Comparison of ENCODE assay signal across 18 cellular contexts in the genomic region with DNA sequence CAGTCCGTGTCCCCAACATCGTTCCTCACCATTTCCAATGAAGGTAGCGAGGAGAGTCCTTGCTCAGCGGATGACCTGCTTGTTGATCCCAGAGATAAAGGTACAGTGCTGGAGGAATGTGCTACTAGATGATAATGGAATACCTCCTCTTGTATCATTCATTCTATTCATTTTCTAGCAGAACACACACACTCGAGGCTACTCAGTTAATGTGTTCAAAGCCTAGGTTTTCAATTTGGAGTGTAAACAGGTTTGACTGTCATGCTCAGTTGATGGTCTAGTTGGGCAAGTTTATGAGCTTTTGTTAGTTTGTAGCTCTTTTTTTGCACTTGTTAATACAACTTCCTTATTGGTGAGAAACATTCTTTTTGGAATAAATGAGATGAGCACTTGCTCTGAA.
DNase-seq lines count a peak whose midpoint lies in the region; ATAC-seq, FAIRE-seq and TF ChIP-seq lines count a peak whose summit lies in the region.
"Had no signal": no experiment of that assay in that cellular context is flagged by ENCODE, and none has a peak within 500 bp of the region (broad histone marks: within the 10 kb centered on the region; RNA-seq: fewer than 3 reads in every experiment).

No MANE protein-coding gene starts in this region.

- H3K36me3 Mint-ChIP-seq in activated naive CD8-positive, alpha-beta T cell: peaks cover 31% of the 10 kb centered on the region
- peaks cover 19% of the 10 kb centered on the region for H3K36me3 Mint-ChIP-seq in activated naive CD8-positive, alpha-beta T cell treated with anti-CD3 and anti-CD28 coated beads, Interleukin-2, amount 50 U/mL, for 24 hours (ENCODE audit: low read depth)
- peaks cover 3 to 66% (median 40%) of the 10 kb centered on the region in 5 donors for H3K36me3 Mint-ChIP-seq in naive thymus-derived CD4-positive, alpha-beta T cell

- no peak for TF ChIP-seq POLR2A in lower leg skin (IDR thresholded peaks at IDR 0.05)

- peaks cover 0 to 16% of the 10 kb centered on the region in 2 donors for H3K4me1 ChIP-seq in naive thymus-derived CD4-positive, alpha-beta T cell (ENCODE audit: control insufficient read depth in 2 of 2, insufficient read depth in 2 of 2, low read length in 2 of 2)
- H3K4me1 ChIP-seq: HAP-1, SJSA1 had no signal

- WGBS in lower leg skin, 2 donors: 85 to 89% methylated on average over 5 of the region's 5 CpGs

- H3K27ac ChIP-seq in naive thymus-derived CD4-positive, alpha-beta T cell (ENCODE audit: low read depth, low read length): no peak overlapping the region
- no peak overlapping the region for H3K27ac ChIP-seq in brain microvascular endothelial cell
- H3K27ac ChIP-seq: BLaER1 treated with 17β-estradiol and CSF1 and Interleukin-3, amounts not matched to agents 10 nM and 100 nM; SJSA1 had no signal

- CTCF ChIA-PET in naive thymus-derived CD4-positive, alpha-beta T cell (lab: Charles Lee): interaction anchor here (0.6 kb wide), 1 partner anchor 159 kb away, joined by 3 read pairs; no protein-coding TSS in a partner anchor

- H3K36me3 ChIP-seq in bronchial epithelial cell (ENCODE audit: control insufficient read depth, insufficient read depth, low read length): no peaks in the 10 kb centered on the region
- H3K36me3 ChIP-seq in naive thymus-derived CD4-positive, alpha-beta T cell (ENCODE audit: control insufficient read depth in 2 of 3, insufficient read depth in 3 of 3, low read length in 3 of 3): peaks cover 0 to 49% (median 10%) of the 10 kb centered on the region in 3 experiments
- no peaks in the 10 kb centered on the region for H3K36me3 ChIP-seq in brain microvascular endothelial cell (replicated peaks)
- H3K36me3 ChIP-seq: MG63, SJSA1 had no signal

- H3K9me3 ChIP-seq in naive thymus-derived CD4-positive, alpha-beta T cell (ENCODE audit: control insufficient read depth in 2 of 3, low read length in 3 of 3): no peaks in the 10 kb centered on the region
- H3K9me3 ChIP-seq: MG63, SJSA1 had no signal

- intact Hi-C loops in naive thymus-derived CD4-positive, alpha-beta T cell (cut with micrococcal nuclease): no loop called here
- intact Hi-C loops in lower leg skin (cut with DNase I; ENCODE audit: low total_unique reads): no loop called here

- H3K4me3 ChIP-seq in bronchial epithelial cell (ENCODE audit: low read depth, low read length) (no peak overlapping the region), brain microvascular endothelial cell (ENCODE audit: low read depth, low read length) (no peak overlapping the region), lower leg skin (ENCODE audit: low read depth, poor library complexity, severe bottlenecking) (no peak overlapping the region)
- H3K4me3 ChIP-seq in naive thymus-derived CD4-positive, alpha-beta T cell (ENCODE audit: low read length): no peak overlapping the region
- H3K4me3 ChIP-seq: BLaER1 treated with 17β-estradiol and CSF1 and Interleukin-3, amounts not matched to agents 10 nM and 100 nM; HAP-1; MG63; SJSA1 had no signal

- no peak for DNase-seq in activated naive CD8-positive, alpha-beta T cell treated with anti-CD3 and anti-CD28 coated beads, Interleukin-2, amount 50 U/mL, for 24 hours
- no peak for DNase-seq in bronchial epithelial cell (ENCODE audit: low read depth)
- no peak for DNase-seq in naive thymus-derived CD4-positive, alpha-beta T cell
- no peak for DNase-seq in brain microvascular endothelial cell
- DNase-seq in stimulated activated naive CD8-positive, alpha-beta T cell treated with anti-CD3 and anti-CD28 coated beads, Interleukin-15, amount 100 ng/mL, for 72 hours: no peak
- DNase-seq in lower leg skin (ENCODE audit: low spot score in 2 of 2): no peak
- DNase-seq: DMS79 treated with DMSO at 0.1 percent for 48 hours, Karpas-422, MG63, NCI-H1092, NCI-H146, NCI-H2029 treated with DMSO at 0.1 percent for 48 hours had no signal

- peaks cover 54% of the 10 kb centered on the region for H3K4me1 Mint-ChIP-seq in activated naive CD8-positive, alpha-beta T cell (ENCODE audit: low read depth)
- peaks cover 26% of the 10 kb centered on the region for H3K4me1 Mint-ChIP-seq in activated naive CD8-positive, alpha-beta T cell treated with anti-CD3 and anti-CD28 coated beads, Interleukin-2, amount 50 U/mL, for 24 hours
- H3K4me1 Mint-ChIP-seq in naive thymus-derived CD4-positive, alpha-beta T cell: peaks cover 16 to 71% (median 40%) of the 10 kb centered on the region in 7 donors
- peaks cover 69% of the 10 kb centered on the region for H3K4me1 Mint-ChIP-seq in stimulated activated naive CD8-positive, alpha-beta T cell treated with anti-CD3 and anti-CD28 coated beads, Interleukin-15, amount 100 ng/mL, for 72 hours

- FAIRE-seq in bronchial epithelial cell (lab: Jason Lieb, UNC): peak; percentile 28

- H3K27me3 Mint-ChIP-seq in activated naive CD8-positive, alpha-beta T cell: no peaks in the 10 kb centered on the region
- H3K27me3 Mint-ChIP-seq in activated naive CD8-positive, alpha-beta T cell treated with anti-CD3 and anti-CD28 coated beads, Interleukin-2, amount 50 U/mL, for 24 hours: no peaks in the 10 kb centered on the region
- H3K27me3 Mint-ChIP-seq in naive thymus-derived CD4-positive, alpha-beta T cell: no peaks in the 10 kb centered on the region
- H3K27me3 Mint-ChIP-seq in stimulated activated naive CD8-positive, alpha-beta T cell treated with anti-CD3 and anti-CD28 coated beads, Interleukin-15, amount 100 ng/mL, for 72 hours: no peaks in the 10 kb centered on the region
- H3K27me3 Mint-ChIP-seq: IgD-negative memory B cell had no signal

- no peak for ATAC-seq in activated naive CD8-positive, alpha-beta T cell treated with anti-CD3 and anti-CD28 coated beads, Interleukin-2, amount 50 U/mL, for 24 hours
- no peak for ATAC-seq in naive thymus-derived CD4-positive, alpha-beta T cell
- ATAC-seq in stimulated activated naive CD8-positive, alpha-beta T cell treated with anti-CD3 and anti-CD28 coated beads, Interleukin-15, amount 100 ng/mL, for 72 hours: no peak
- ATAC-seq: Panc1 had no signal

- H3K4me3 Mint-ChIP-seq in activated naive CD8-positive, alpha-beta T cell: no peak overlapping the region
- no peak overlapping the region for H3K4me3 Mint-ChIP-seq in activated naive CD8-positive, alpha-beta T cell treated with anti-CD3 and anti-CD28 coated beads, Interleukin-2, amount 50 U/mL, for 24 hours
- no peak overlapping the region for H3K4me3 Mint-ChIP-seq in naive thymus-derived CD4-positive, alpha-beta T cell
- H3K4me3 Mint-ChIP-seq in stimulated activated naive CD8-positive, alpha-beta T cell treated with anti-CD3 and anti-CD28 coated beads, Interleukin-15, amount 100 ng/mL, for 72 hours: no peak overlapping the region
- H3K4me3 Mint-ChIP-seq: IgD-negative memory B cell had no signal

- in situ Hi-C loops in brain microvascular endothelial cell (cut with HindIII; ENCODE audit: low pct_ligation_motif_present, low sequenced_read_pairs): no loop called here

- peak overlapping the region; percentile 75 for H3K27ac Mint-ChIP-seq in activated naive CD8-positive, alpha-beta T cell
- no peak overlapping the region for H3K27ac Mint-ChIP-seq in activated naive CD8-positive, alpha-beta T cell treated with anti-CD3 and anti-CD28 coated beads, Interleukin-2, amount 50 U/mL, for 24 hours
- H3K27ac Mint-ChIP-seq in naive thymus-derived CD4-positive, alpha-beta T cell: peak overlapping the region in 7 of 9 donors; percentile 21 to 88 (median 65)
- H3K27ac Mint-ChIP-seq in stimulated activated naive CD8-positive, alpha-beta T cell treated with anti-CD3 and anti-CD28 coated beads, Interleukin-15, amount 100 ng/mL, for 72 hours: no peak overlapping the region
- H3K27ac Mint-ChIP-seq: IgD-negative memory B cell had no signal

- POLR2A ChIA-PET in naive thymus-derived CD4-positive, alpha-beta T cell (lab: Charles Lee): interaction anchor here (1.0 kb wide), 1 partner anchor 11 kb away, joined by 4 read pairs; no protein-coding TSS in a partner anchor

- TF ChIP-seq CTCF in bronchial epithelial cell (IDR thresholded peaks at IDR 0.05; ENCODE audit: insufficient read depth, low read length, severe bottlenecking) (no peak), brain microvascular endothelial cell (IDR thresholded peaks at IDR 0.05; ENCODE audit: low read depth, low read length, missing control alignments) (no peak), lower leg skin (IDR thresholded peaks at IDR 0.05) (no peak)

- H3K27me3 ChIP-seq in bronchial epithelial cell (ENCODE audit: control insufficient read depth, insufficient read depth, low read length): no peaks in the 10 kb centered on the region
- no peaks in the 10 kb centered on the region for H3K27me3 ChIP-seq in naive thymus-derived CD4-positive, alpha-beta T cell (ENCODE audit: control insufficient read depth in 2 of 2, insufficient read depth in 2 of 2, low read length in 2 of 2)
- H3K27me3 ChIP-seq in brain microvascular endothelial cell (replicated peaks): no peaks in the 10 kb centered on the region
- H3K27me3 ChIP-seq: BLaER1 treated with 17β-estradiol and CSF1 and Interleukin-3, amounts not matched to agents 10 nM and 100 nM; MG63; SJSA1 had no signal

- H3K9me3 Mint-ChIP-seq in activated naive CD8-positive, alpha-beta T cell (ENCODE audit: low read depth): no peaks in the 10 kb centered on the region
- H3K9me3 Mint-ChIP-seq in activated naive CD8-positive, alpha-beta T cell treated with anti-CD3 and anti-CD28 coated beads, Interleukin-2, amount 50 U/mL, for 24 hours: peaks cover 6% of the 10 kb centered on the region
- H3K9me3 Mint-ChIP-seq in naive thymus-derived CD4-positive, alpha-beta T cell: peaks cover 0 to 12% (median 0%) of the 10 kb centered on the region in 11 donors
- H3K9me3 Mint-ChIP-seq in stimulated activated naive CD8-positive, alpha-beta T cell treated with anti-CD3 and anti-CD28 coated beads, Interleukin-15, amount 100 ng/mL, for 72 hours: peaks cover 5 to 8% of the 10 kb centered on the region in 2 donors

Comparison
In these comparisons a context has a peak if more than half of its experiments do, and no peak if none do; other contexts are left out.
1. H3K27ac Mint-ChIP-seq: peak in activated naive CD8-positive, alpha-beta T cell (single experiment) and naive thymus-derived CD4-positive, alpha-beta T cell (7 of 9); none in activated naive CD8-positive, alpha-beta T cell treated with anti-CD3 and anti-CD28 coated beads, Interleukin-2, amount 50 U/mL, for 24 hours (single experiment) and stimulated activated naive CD8-positive, alpha-beta T cell treated with anti-CD3 and anti-CD28 coated beads, Interleukin-15, amount 100 ng/mL, for 72 hours (0 of 2).